12 cellular contexts compared by ENCODE assay signal in the genomic region with DNA sequence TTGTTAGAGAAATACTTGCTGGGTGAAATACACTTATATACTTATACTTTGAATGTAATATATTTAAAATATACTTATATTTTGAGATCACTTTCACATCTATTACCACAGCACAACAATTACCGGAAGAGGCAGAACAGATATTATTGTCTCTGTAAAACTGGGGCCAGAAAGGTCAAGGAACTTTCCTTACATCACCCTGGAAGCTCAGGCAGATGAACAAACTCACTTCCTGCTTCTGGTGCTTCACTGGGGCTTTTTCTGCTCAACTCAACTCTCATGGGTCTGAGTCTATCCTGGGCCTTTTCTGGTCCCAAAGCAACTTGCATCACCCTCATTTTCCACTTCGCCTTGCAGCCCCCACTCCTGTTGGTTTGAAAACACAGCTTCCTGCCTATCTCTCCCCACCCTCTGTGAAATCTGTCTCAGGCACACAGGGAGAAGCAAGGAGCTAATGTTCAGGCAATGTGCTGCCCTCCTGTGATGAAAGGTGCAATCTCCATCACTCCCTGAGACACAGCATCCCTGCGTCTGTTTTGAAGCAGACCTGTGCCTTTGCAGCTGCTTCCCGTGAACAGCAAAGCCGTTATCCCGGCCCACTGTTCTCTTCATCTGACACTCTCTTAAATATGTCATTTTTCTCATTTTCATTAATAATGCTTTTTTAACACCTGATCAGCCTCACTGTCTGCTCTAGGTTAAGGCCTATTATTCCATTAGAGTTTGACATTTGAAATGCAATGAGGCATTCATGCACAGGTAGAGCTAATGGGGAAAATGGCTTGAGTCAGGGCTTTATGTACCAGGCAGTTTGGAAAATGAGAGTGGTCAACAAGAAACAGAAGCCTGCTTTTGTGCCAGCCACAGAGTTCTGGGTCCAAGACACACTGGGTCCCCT.
DNase-seq lines count a peak whose midpoint lies in the region; ATAC-seq, FAIRE-seq and TF ChIP-seq lines count a peak whose summit lies in the region.
"Had no signal": no experiment of that assay in that cellular context is flagged by ENCODE, and none has a peak within 500 bp of the region (broad histone marks: within the 10 kb centered on the region; RNA-seq: fewer than 3 reads in every experiment).

No MANE protein-coding gene starts in this region.

- no peak overlapping the region for H4K8ac ChIP-seq in H9 (replicated peaks; ENCODE audit: insufficient read length, low read depth, low read length)

- H3K4me3 Mint-ChIP-seq in H9 = no peak overlapping the region
- H3K4me3 Mint-ChIP-seq: activated B cell treated with CpG ODN at 0.5 μM for 24 hours; activated T-helper 17 cell treated with anti-CD3 and anti-CD28 coated beads, Interleukin-2, amount 50 U/mL, for 72 hours had no signal

- no peak overlapping the region for H3K23ac ChIP-seq in H9 (ENCODE audit: insufficient read length, low read depth, low read length)

- H2BK120ac ChIP-seq in H9 (ENCODE audit: low read depth, low read length, poor library complexity, severe bottlenecking) = no peak overlapping the region

- TF ChIP-seq CTCF in H9 (conservative IDR thresholded peaks at IDR 0.05) = peak; percentile 45; the same call in 2 of the 3 replicates
- peak; percentile 30; the same call in 1 of the 2 replicates for TF ChIP-seq CTCF in VCaP (conservative IDR thresholded peaks at IDR 0.05)
- TF ChIP-seq CTCF in keratinocyte (optimal IDR thresholded peaks at IDR 0.05 in 1 of 3, IDR thresholded peaks at IDR 0.05 in 1 of 3, conservative IDR thresholded peaks at IDR 0.05 in 1 of 3; ENCODE audit: extremely low read depth in 1 of 3, insufficient read depth in 2 of 3, low read length in 3 of 3) = peak in 2 of 3 experiments; percentile 16 to 64

- ATAC-seq in GM18867 (IDR thresholded peaks at IDR 0.05; ENCODE audit: unreplicated experiment) = no peak
- no peak for ATAC-seq in HG02870 (IDR thresholded peaks at IDR 0.05; ENCODE audit: unreplicated experiment)
- ATAC-seq: activated T-helper 17 cell treated with anti-CD3 and anti-CD28 coated beads, Interleukin-2, amount 50 U/mL, for 72 hours had no signal

- H3K9me3 Mint-ChIP-seq in H9 = no peaks in the 10 kb centered on the region
- H3K9me3 Mint-ChIP-seq: activated B cell treated with CpG ODN at 0.5 μM for 24 hours; activated T-helper 17 cell treated with anti-CD3 and anti-CD28 coated beads, Interleukin-2, amount 50 U/mL, for 72 hours had no signal

- H3K9me3 ChIP-seq in H9 (ENCODE audit: control insufficient read depth, low read depth, low read length) (no peaks in the 10 kb centered on the region), keratinocyte (ENCODE audit: control insufficient read depth, low read depth, low read length) (no peaks in the 10 kb centered on the region)

- H3K23me2 ChIP-seq in H9 (ENCODE audit: insufficient read length, low read depth, low read length, poor library complexity, severe bottlenecking) = no peaks in the 10 kb centered on the region

- H4K91ac ChIP-seq in H9 (ENCODE audit: insufficient read length, low read depth, low read length) = no peak overlapping the region

- no peak overlapping the region for H2AFZ ChIP-seq in H9 (ENCODE audit: low read length)
- no peak overlapping the region for H2AFZ ChIP-seq in keratinocyte (ENCODE audit: control insufficient read depth, low read length)

- H2BK20ac ChIP-seq in H9 (ENCODE audit: low read depth, low read length, poor library complexity, severe bottlenecking) = no peak overlapping the region

- no peaks in the 10 kb centered on the region for H3K36me3 Mint-ChIP-seq in H9 (ENCODE audit: insufficient read depth in 1 of 3, low read depth in 3 of 3)

- H3K27me3 ChIP-seq in H9 (ENCODE audit: insufficient read depth, low read length) (no peaks in the 10 kb centered on the region), keratinocyte (ENCODE audit: control insufficient read depth, extremely low read depth, insufficient read depth, low read length) (no peaks in the 10 kb centered on the region)

- no peak overlapping the region for H2BK12ac ChIP-seq in H9 (ENCODE audit: insufficient read length, low read depth, low read length)

- H3K27ac ChIP-seq in H9 (ENCODE audit: insufficient read length, low read depth, low read length) = no peak overlapping the region
- no peak overlapping the region for H3K27ac ChIP-seq in VCaP
- no peak overlapping the region for H3K27ac ChIP-seq in keratinocyte (ENCODE audit: control insufficient read depth, insufficient read depth, low read length)

- no peak overlapping the region for H4K5ac ChIP-seq in H9 (ENCODE audit: insufficient read length, low read depth, low read length)

- peak overlapping the region in 1 of 3 experiments; percentile 5; a peak in 1 of 7 replicates for H3K27ac Mint-ChIP-seq in H9
- H3K27ac Mint-ChIP-seq: activated B cell treated with CpG ODN at 0.5 μM for 24 hours; activated T-helper 17 cell treated with anti-CD3 and anti-CD28 coated beads, Interleukin-2, amount 50 U/mL, for 72 hours had no signal

- H3K18ac ChIP-seq in H9 (ENCODE audit: insufficient read length, low read depth, low read length) = no peak overlapping the region

- H3K4me2 ChIP-seq in H9 (ENCODE audit: insufficient read depth, insufficient read length, low read length) (no peak overlapping the region), keratinocyte (ENCODE audit: control insufficient read depth, extremely low read depth, insufficient read depth, low read depth, low read length) (no peak overlapping the region)

- no peak overlapping the region for H3K4ac ChIP-seq in H9 (ENCODE audit: low read depth, low read length)

- no peaks in the 10 kb centered on the region for H3K36me3 ChIP-seq in keratinocyte (ENCODE audit: control insufficient read depth in 2 of 2, extremely low read depth in 1 of 2, insufficient read depth in 2 of 2, low read length in 2 of 2)

- no CpG with 5 or more reads among the region's 6 CpGs for WGBS in H9 (ENCODE audit: extremely low coverage, insufficient read length, low lambda C conversion rate)

- H4K20me1 ChIP-seq in H9 (ENCODE audit: control insufficient read depth, insufficient read depth, insufficient read length) (no peaks in the 10 kb centered on the region), keratinocyte (ENCODE audit: control insufficient read depth, extremely low read depth, insufficient read depth, low read length) (no peaks in the 10 kb centered on the region)

- no peak overlapping the region for H2BK5ac ChIP-seq in H9 (ENCODE audit: insufficient read length, low read length)

- no peaks in the 10 kb centered on the region for H3K27me3 Mint-ChIP-seq in H9 (ENCODE audit: low read depth)
- H3K27me3 Mint-ChIP-seq: activated B cell treated with CpG ODN at 0.5 μM for 24 hours had no signal

- peaks cover 15 to 17% of the 10 kb centered on the region in 2 experiments for H3K4me1 Mint-ChIP-seq in H9
- H3K4me1 Mint-ChIP-seq: activated T-helper 17 cell treated with anti-CD3 and anti-CD28 coated beads, Interleukin-2, amount 50 U/mL, for 72 hours had no signal

- H2BK15ac ChIP-seq in H9 (ENCODE audit: low read depth, low read length) = no peak overlapping the region

- H3K4me1 ChIP-seq in H9 (ENCODE audit: insufficient read depth, low read length) (no peaks in the 10 kb centered on the region), keratinocyte (ENCODE audit: control insufficient read depth, extremely low read depth, insufficient read depth, low read length) (peaks cover 3% of the 10 kb centered on the region)

- FAIRE-seq in keratinocyte (lab: Jason Lieb, UNC) = no peak

- dilution Hi-C loops in keratinocyte (cut with MboI; ENCODE audit: extremely low pct_ligation_motif_present, low sequenced_read_pairs) = no loop called here

- DNase-seq in DMS153 treated with DMSO at 0.1 percent for 48 hours (lab: John Stamatoyannopoulos, UW; ENCODE audit: unreplicated experiment) (peak; percentile 7), H9 (peak; percentile 48), keratinocyte (ENCODE audit: low read depth, low spot score) (no peak), cerebellar nuclear complex (lab: John Stamatoyannopoulos, UW) (no peak)
- DNase-seq in activated CD4-positive, alpha-beta T cell treated with anti-CD3 and anti-CD28 coated beads, Interleukin-2, amount 50 U/mL, for 48 hours = no peak
- DNase-seq: activated B cell treated with CpG ODN at 0.5 μM for 24 hours; cortex of kidney; stimulated activated CD4-positive, alpha-beta T cell treated with anti-CD3 and anti-CD28 coated beads, Interleukin-2, amount 100 ng/mL, for 24 hours had no signal

- no peak overlapping the region for H2AK5ac ChIP-seq in H9 (ENCODE audit: insufficient read length, low read length)

- no peak overlapping the region for H3K4me3 ChIP-seq in keratinocyte (ENCODE audit: control insufficient read depth in 2 of 3, extremely low read depth in 1 of 3, insufficient read depth in 2 of 3, low read depth in 1 of 3, low read length in 3 of 3)

- no peak overlapping the region for H3T11ph ChIP-seq in H9 (ENCODE audit: low read length)

- no peaks in the 10 kb centered on the region for H3K9me1 ChIP-seq in keratinocyte (ENCODE audit: control insufficient read depth, extremely low read depth, insufficient read depth, low read length)

- H3K9ac ChIP-seq in H9 (ENCODE audit: extremely low read depth, insufficient read length, low read length) (no peak overlapping the region), keratinocyte (ENCODE audit: control insufficient read depth, extremely low read depth, insufficient read depth, low read length) (no peak overlapping the region)

- H3K79me1 ChIP-seq in H9 (ENCODE audit: insufficient read depth, low read depth, low read length, poor library complexity, severe bottlenecking) = no peaks in the 10 kb centered on the region

- H3K79me2 ChIP-seq in H9 (ENCODE audit: insufficient read depth, low read length) = no peaks in the 10 kb centered on the region
- H3K79me2 ChIP-seq in keratinocyte (ENCODE audit: control insufficient read depth, insufficient read depth, low read length) = no peaks in the 10 kb centered on the region

- H3K14ac ChIP-seq in H9 (ENCODE audit: insufficient read depth, low read length) = no peak overlapping the region

- no peak overlapping the region for H3K56ac ChIP-seq in H9 (ENCODE audit: insufficient read length, low read depth, low read length)

Comparison
In these comparisons a context has a peak if more than half of its experiments do, and no peak if none do; other contexts are left out.
1. DNase-seq: peak in DMS153 treated with DMSO at 0.1 percent for 48 hours (single experiment) and H9 (single experiment); none in keratinocyte (single experiment), cerebellar nuclear complex (0 of 2) and activated CD4-positive, alpha-beta T cell treated with anti-CD3 and anti-CD28 coated beads, Interleukin-2, amount 50 U/mL, for 48 hours (0 of 2).
2. Peak in every context shown above with its lines, with median percentiles within 50 percentile points of each other: CTCF ChIP-seq.